Comparison of ENCODE assay signal across 29 cellular contexts in the genomic region with DNA sequence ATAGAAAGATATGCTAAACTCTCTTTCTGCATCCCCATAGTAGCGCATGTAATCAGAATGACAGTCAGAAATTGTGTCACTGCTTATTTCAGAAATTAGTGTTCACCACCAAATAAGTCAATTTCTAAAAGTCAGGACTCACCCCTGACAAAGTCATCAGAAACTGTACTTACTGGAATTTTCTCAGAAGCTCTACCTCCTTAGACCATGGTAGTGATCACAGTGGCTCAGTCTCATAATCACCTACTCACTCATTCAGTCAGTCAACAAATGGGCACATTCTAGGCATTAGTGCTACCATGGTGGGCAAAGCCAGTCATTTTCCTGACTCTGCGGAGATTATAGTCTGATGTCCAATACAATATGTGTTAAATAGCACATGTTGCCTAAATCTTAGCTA.
"Had no signal": no experiment of that assay in that cellular context is flagged by ENCODE, and none has a peak within 500 bp of the region (broad histone marks: within the 10 kb centered on the region; RNA-seq: fewer than 3 reads in every experiment).

No MANE protein-coding gene starts in this region.

- H3K4me3 ChIP-seq: coronary artery, dorsolateral prefrontal cortex, gastrocnemius medialis, heart left ventricle had no signal

- H3K27me3 ChIP-seq: brain microvascular endothelial cell, dorsolateral prefrontal cortex, foreskin keratinocyte, gastrocnemius medialis, heart left ventricle had no signal

- H3K36me3 Mint-ChIP-seq: activated naive CD4-positive, alpha-beta T cell treated with anti-CD3 and anti-CD28 coated beads, Interleukin-2, amount 10 ng/mL, durations not matched to agents 7 days and 5 days; activated naive CD4-positive, alpha-beta T cell treated with anti-CD3 and anti-CD28 coated beads, Interleukin-2, amount 50 U/mL, for 72 hours; activated naive CD8-positive, alpha-beta T cell treated with anti-CD3 and anti-CD28 coated beads, Interleukin-2, amount 10 ng/mL, durations not matched to agents 7 days and 5 days had no signal

- H3K4me3 Mint-ChIP-seq: activated B cell treated with CpG ODN at 0.5 μM for 24 hours; activated CD4-positive, alpha-beta memory T cell treated with anti-CD3 and anti-CD28 coated beads, Interleukin-2, amount 10 ng/mL, durations not matched to agents 7 days and 5 days; activated CD4-positive, alpha-beta T cell treated with anti-CD3 and anti-CD28 coated beads, Interleukin-2, amount 10 ng/mL, durations not matched to agents 24 days and 14 days; activated naive CD4-positive, alpha-beta T cell treated with anti-CD3 and anti-CD28 coated beads, Interleukin-2, amount 10 ng/mL, durations not matched to agents 7 days and 5 days; activated naive CD8-positive, alpha-beta T cell treated with anti-CD3 and anti-CD28 coated beads, Interleukin-2, amount 10 ng/mL, durations not matched to agents 7 days and 5 days; activated T-helper 1 cell treated with anti-CD3 and anti-CD28 coated beads, Interleukin-12 subunit alpha, Interleukin-12 subunit beta, Interleukin-2, Interleukin-4 antibody, amounts not matched to agents 30 ng/mL and 10 ng/mL and 1 ng/mL, durations not matched to agents 14 hours and 24 hours and 36 hours; central memory CD8-positive, alpha-beta T cell; dendritic cell treated with granulocyte-macrophage colony-stimulating factor and Interleukin-4, amounts not matched to agents 40 ng/mL and 50 ng/mL, for 4 days; endodermal cell; T-helper 17 cell; T-helper 2 cell treated with Interferon-gamma antibody and Interleukin-4, amounts not matched to agents 5 μg/mL and 100 μg/mL, for 36 hours had no signal

- H3K4me1 ChIP-seq: foreskin keratinocyte, gastrocnemius medialis had no signal

- DNase-seq: activated B cell treated with CpG ODN at 0.5 μM for 24 hours; activated CD4-positive, alpha-beta memory T cell treated with anti-CD3 and anti-CD28 coated beads, Interleukin-2, amount 10 ng/mL, durations not matched to agents 7 days and 5 days; activated CD4-positive, alpha-beta T cell treated with anti-CD3 and anti-CD28 coated beads, Interleukin-2, amount 10 ng/mL, durations not matched to agents 24 days and 14 days; activated CD4-positive, alpha-beta T cell treated with anti-CD3 and anti-CD28 coated beads, Interleukin-2, amount 50 U/mL, for 4 hours; activated gamma-delta T cell; activated naive CD4-positive, alpha-beta T cell; activated naive CD4-positive, alpha-beta T cell treated with anti-CD3 and anti-CD28 coated beads, Interleukin-2, amount 10 ng/mL, durations not matched to agents 7 days and 5 days; activated naive CD8-positive, alpha-beta T cell treated with anti-CD3 and anti-CD28 coated beads, Interleukin-2, amount 10 ng/mL, durations not matched to agents 7 days and 5 days; amniotic stem cell; anterior cingulate cortex; brain microvascular endothelial cell; dorsolateral prefrontal cortex; effector memory CD4-positive, alpha-beta T cell; endodermal cell; foreskin keratinocyte; gastrocnemius medialis; glutamatergic neuron; heart left ventricle; T-helper 17 cell; T1000; WERI-Rb-1 had no signal

- H3K9me3 Mint-ChIP-seq: activated B cell treated with CpG ODN at 0.5 μM for 24 hours; activated CD4-positive, alpha-beta memory T cell treated with anti-CD3 and anti-CD28 coated beads, Interleukin-2, amount 10 ng/mL, durations not matched to agents 7 days and 5 days; activated CD4-positive, alpha-beta T cell treated with anti-CD3 and anti-CD28 coated beads, Interleukin-2, amount 10 ng/mL, durations not matched to agents 24 days and 14 days; activated naive CD4-positive, alpha-beta T cell treated with anti-CD3 and anti-CD28 coated beads, Interleukin-2, amount 10 ng/mL, durations not matched to agents 7 days and 5 days; activated naive CD4-positive, alpha-beta T cell treated with anti-CD3 and anti-CD28 coated beads, Interleukin-2, amount 50 U/mL, for 72 hours; activated naive CD8-positive, alpha-beta T cell treated with anti-CD3 and anti-CD28 coated beads, Interleukin-2, amount 10 ng/mL, durations not matched to agents 7 days and 5 days; activated T-helper 1 cell treated with anti-CD3 and anti-CD28 coated beads, Interleukin-12 subunit alpha, Interleukin-12 subunit beta, Interleukin-2, Interleukin-4 antibody, amounts not matched to agents 30 ng/mL and 10 ng/mL and 1 ng/mL, durations not matched to agents 14 hours and 24 hours and 36 hours; central memory CD8-positive, alpha-beta T cell; dendritic cell treated with granulocyte-macrophage colony-stimulating factor and Interleukin-4, amounts not matched to agents 40 ng/mL and 50 ng/mL, for 4 days; endodermal cell; T-helper 2 cell treated with Interferon-gamma antibody and Interleukin-4, amounts not matched to agents 5 μg/mL and 100 μg/mL, for 36 hours had no signal

- H3K27me3 Mint-ChIP-seq: activated CD4-positive, alpha-beta memory T cell treated with anti-CD3 and anti-CD28 coated beads, Interleukin-2, amount 10 ng/mL, durations not matched to agents 7 days and 5 days; activated CD4-positive, alpha-beta T cell treated with anti-CD3 and anti-CD28 coated beads, Interleukin-2, amount 10 ng/mL, durations not matched to agents 24 days and 14 days; activated naive CD8-positive, alpha-beta T cell treated with anti-CD3 and anti-CD28 coated beads, Interleukin-2, amount 10 ng/mL, durations not matched to agents 7 days and 5 days; central memory CD8-positive, alpha-beta T cell; dendritic cell treated with granulocyte-macrophage colony-stimulating factor and Interleukin-4, amounts not matched to agents 40 ng/mL and 50 ng/mL, for 4 days; T-helper 17 cell had no signal

- H3K27ac Mint-ChIP-seq: activated B cell treated with CpG ODN at 0.5 μM for 24 hours; activated CD4-positive, alpha-beta memory T cell treated with anti-CD3 and anti-CD28 coated beads, Interleukin-2, amount 10 ng/mL, durations not matched to agents 7 days and 5 days; activated CD4-positive, alpha-beta T cell treated with anti-CD3 and anti-CD28 coated beads, Interleukin-2, amount 10 ng/mL, durations not matched to agents 24 days and 14 days; activated naive CD4-positive, alpha-beta T cell treated with anti-CD3 and anti-CD28 coated beads, Interleukin-2, amount 10 ng/mL, durations not matched to agents 7 days and 5 days; activated naive CD4-positive, alpha-beta T cell treated with anti-CD3 and anti-CD28 coated beads, Interleukin-2, amount 50 U/mL, for 72 hours; activated naive CD8-positive, alpha-beta T cell treated with anti-CD3 and anti-CD28 coated beads, Interleukin-2, amount 10 ng/mL, durations not matched to agents 7 days and 5 days; activated T-helper 1 cell treated with anti-CD3 and anti-CD28 coated beads, Interleukin-12 subunit alpha, Interleukin-12 subunit beta, Interleukin-2, Interleukin-4 antibody, amounts not matched to agents 30 ng/mL and 10 ng/mL and 1 ng/mL, durations not matched to agents 14 hours and 24 hours and 36 hours; dendritic cell treated with granulocyte-macrophage colony-stimulating factor and Interleukin-4, amounts not matched to agents 40 ng/mL and 50 ng/mL, for 4 days; endodermal cell; T-helper 17 cell; T-helper 2 cell treated with Interferon-gamma antibody and Interleukin-4, amounts not matched to agents 5 μg/mL and 100 μg/mL, for 36 hours had no signal

- H3K27ac ChIP-seq: brain microvascular endothelial cell, coronary artery, dorsolateral prefrontal cortex, foreskin keratinocyte, gastrocnemius medialis, heart left ventricle, WERI-Rb-1 had no signal

- H3K9me3 ChIP-seq: gastrocnemius medialis, heart left ventricle had no signal

- H3K36me3 ChIP-seq: brain microvascular endothelial cell, gastrocnemius medialis, WERI-Rb-1 had no signal

- H3K4me1 Mint-ChIP-seq: activated B cell treated with CpG ODN at 0.5 μM for 24 hours; activated naive CD8-positive, alpha-beta T cell treated with anti-CD3 and anti-CD28 coated beads, Interleukin-2, amount 10 ng/mL, durations not matched to agents 7 days and 5 days; central memory CD8-positive, alpha-beta T cell; T-helper 17 cell had no signal

- ATAC-seq: esophagus mucosa, foreskin keratinocyte, gastrocnemius medialis, heart left ventricle, SK-N-SH treated with all-trans-retinoic acid at 6 μM for 48 hours, T-helper 17 cell had no signal
